19 cellular contexts compared by ENCODE assay signal in genomic region chr13:85541476-85541875, GRCh38.
"Had no signal": no experiment of that assay in that cellular context is flagged by ENCODE, and none has a peak within 500 bp of the region (broad histone marks: within the 10 kb centered on the region; RNA-seq: fewer than 3 reads in every experiment).

No MANE protein-coding gene starts in this region.

- ATAC-seq: body of pancreas, gastroesophageal sphincter, heart left ventricle, left ventricle myocardium superior, right cardiac atrium had no signal

- H3K27ac ChIP-seq: body of pancreas, esophagus muscularis mucosa, gastroesophageal sphincter, heart left ventricle, prostate gland, tibial nerve had no signal

- H3K36me3 Mint-ChIP-seq: activated naive CD8-positive, alpha-beta T cell; memory B cell; naive B cell had no signal

- H3K27me3 Mint-ChIP-seq: activated naive CD8-positive, alpha-beta T cell; memory B cell; naive B cell had no signal

- H3K9me3 ChIP-seq: body of pancreas, prostate gland, tibial nerve had no signal

- H3K4me1 Mint-ChIP-seq: memory B cell, naive B cell had no signal

- H3K27ac Mint-ChIP-seq: activated naive CD8-positive, alpha-beta T cell; memory B cell had no signal

- H3K4me3 Mint-ChIP-seq: activated naive CD8-positive, alpha-beta T cell; memory B cell; naive B cell had no signal

- H3K27me3 ChIP-seq: body of pancreas, esophagus muscularis mucosa, gastroesophageal sphincter, heart left ventricle, tibial nerve had no signal

- DNase-seq: activated CD4-positive, alpha-beta T cell treated with anti-CD3 and anti-CD28 coated beads for 48 hours; activated gamma-delta T cell; amygdala; body of pancreas; dermis blood vessel endothelial cell; effector memory CD4-positive, alpha-beta T cell; heart left ventricle; kidney glomerular epithelial cell; left ventricle myocardium superior; naive B cell; right cardiac atrium; stimulated activated CD4-positive, alpha-beta T cell treated with anti-CD3 and anti-CD28 coated beads, Interleukin-2, amount 100 ng/mL, for 24 hours; stimulated activated naive CD4-positive, alpha-beta T cell treated with Interleukin-2 at 50 U/mL for 16 hours had no signal
